ENCODE assay signal across 11 cellular contexts in genomic region chr15:59315914-59316428, GRCh38. TPM values are rescaled to one million over a fixed set of nuclear protein-coding genes. Genes with fewer than 3 reads are reported as not detected.
DNase-seq lines count a peak whose midpoint lies in the region; ATAC-seq, FAIRE-seq and TF ChIP-seq lines count a peak whose summit lies in the region.
"Had no signal": no experiment of that assay in that cellular context is flagged by ENCODE, and none has a peak within 500 bp of the region (broad histone marks: within the 10 kb centered on the region; RNA-seq: fewer than 3 reads in every experiment).

No MANE protein-coding gene starts in this region.

- intact Hi-C loops in Calu3 (cut with micrococcal nuclease; ENCODE audit: unreplicated experiment) (no loop called here), mucosa of descending colon (cut with DNase I, micrococcal nuclease) (no loop called here)

- no peak overlapping the region for H3K27ac ChIP-seq in astrocyte (ENCODE audit: low read depth, low read length)
- H3K27ac ChIP-seq in effector memory CD4-positive, alpha-beta T cell (ENCODE audit: insufficient read depth, low read length, poor library complexity, severe bottlenecking) = no peak overlapping the region

- ATAC-seq in mucosa of descending colon = peak; percentile 62
- ATAC-seq: stimulated activated memory B cell treated with anti-CD40 and anti-IgM and Interleukin-4, amounts not matched to agents 10 μg/mL and 1 μg/mL and 100 μg/mL, for 72 hours had no signal

- H3K27me3 ChIP-seq in astrocyte (ENCODE audit: insufficient read depth, low read length) = no peaks in the 10 kb centered on the region
- no peaks in the 10 kb centered on the region for H3K27me3 ChIP-seq in effector memory CD4-positive, alpha-beta T cell (replicated peaks; ENCODE audit: control insufficient read depth, insufficient read depth, low read length, poor library complexity, severe bottlenecking)

- no peak overlapping the region for H2AFZ ChIP-seq in astrocyte (ENCODE audit: low read depth, low read length)

- CTCF ChIA-PET in Calu3 (lab: Charles Lee) = interaction anchor here (0.5 to 0.8 kb wide), 2 partner anchors 42 to 1082 kb away, joined by 3 read pairs; no protein-coding TSS in a partner anchor

- no peak overlapping the region for H3K9ac ChIP-seq in astrocyte (ENCODE audit: low read length)

- H3K4me1 ChIP-seq in astrocyte (ENCODE audit: insufficient read depth, low read length) (peaks cover 33% of the 10 kb centered on the region), mucosa of descending colon (ENCODE audit: low read depth) (peaks cover 36% of the 10 kb centered on the region)
- no peaks in the 10 kb centered on the region for H3K4me1 ChIP-seq in effector memory CD4-positive, alpha-beta T cell (ENCODE audit: control insufficient read depth, insufficient read depth, low read length, poor library complexity, severe bottlenecking)

- peak overlapping the region; percentile 75 for H3K27ac Mint-ChIP-seq in Calu3 (ENCODE audit: unreplicated experiment)
- no peak overlapping the region for H3K27ac Mint-ChIP-seq in astrocyte (ENCODE audit: unreplicated experiment)
- H3K27ac Mint-ChIP-seq: activated CD4-positive, alpha-beta T cell treated with anti-CD3 and anti-CD28 coated beads, Interleukin-2, amount 10 ng/mL, durations not matched to agents 24 days and 14 days; stimulated activated memory B cell treated with anti-CD40 and anti-IgM and Interleukin-4, amounts not matched to agents 10 μg/mL and 1 μg/mL and 100 μg/mL, for 72 hours had no signal

- H3K27me3 Mint-ChIP-seq in Calu3 (ENCODE audit: unreplicated experiment) (no peaks in the 10 kb centered on the region), astrocyte (ENCODE audit: low read depth, unreplicated experiment) (no peaks in the 10 kb centered on the region)
- H3K27me3 Mint-ChIP-seq: stimulated activated memory B cell treated with anti-CD40 and anti-IgM and Interleukin-4, amounts not matched to agents 10 μg/mL and 1 μg/mL and 100 μg/mL, for 72 hours had no signal

- H3K4me2 ChIP-seq in astrocyte (ENCODE audit: low read length) = peak overlapping the region; percentile 29

- H3K4me1 Mint-ChIP-seq in Calu3 (ENCODE audit: low read depth, unreplicated experiment) = peaks cover 80% of the 10 kb centered on the region
- peaks cover 28% of the 10 kb centered on the region for H3K4me1 Mint-ChIP-seq in astrocyte (ENCODE audit: low read depth, unreplicated experiment)

- peaks cover 91% of the 10 kb centered on the region for H4K20me1 ChIP-seq in astrocyte (ENCODE audit: insufficient read depth, low read length)

- FAIRE-seq in astrocyte (lab: Jason Lieb, UNC) = no peak

- DNase-seq in Calu3 (no peak), LNCaP clone FGC (ENCODE audit: low read depth) (peak; percentile 26), astrocyte (ENCODE audit: low read depth) (peak; percentile 96), mucosa of descending colon (peak in 1 of 3 donors; percentile 80), activated gamma-delta T cell (lab: John Stamatoyannopoulos, UW) (no peak), GOT3 (lab: John Stamatoyannopoulos, UW) (no peak), COLO668 (lab: John Stamatoyannopoulos, UW; ENCODE audit: unreplicated experiment) (no peak)
- DNase-seq in effector memory CD4-positive, alpha-beta T cell = no peak
- DNase-seq: activated CD4-positive, alpha-beta T cell treated with anti-CD3 and anti-CD28 coated beads, Interleukin-2, amount 10 ng/mL, durations not matched to agents 24 days and 14 days; Karpas-422 had no signal

- H3K4me3 Mint-ChIP-seq in Calu3 (ENCODE audit: low read depth, unreplicated experiment) (no peak overlapping the region), astrocyte (ENCODE audit: unreplicated experiment) (no peak overlapping the region)
- H3K4me3 Mint-ChIP-seq: activated CD4-positive, alpha-beta T cell treated with anti-CD3 and anti-CD28 coated beads, Interleukin-2, amount 10 ng/mL, durations not matched to agents 24 days and 14 days; stimulated activated memory B cell treated with anti-CD40 and anti-IgM and Interleukin-4, amounts not matched to agents 10 μg/mL and 1 μg/mL and 100 μg/mL, for 72 hours had no signal

- no TSS peak for BruUV-seq in Calu3 (replicated peaks; lab: Mats Ljungman, UMichigan)

- H3K9me3 Mint-ChIP-seq in Calu3 (ENCODE audit: low read depth, unreplicated experiment) (peaks cover 6% of the 10 kb centered on the region), astrocyte (ENCODE audit: unreplicated experiment) (no peaks in the 10 kb centered on the region)
- H3K9me3 Mint-ChIP-seq: stimulated activated memory B cell treated with anti-CD40 and anti-IgM and Interleukin-4, amounts not matched to agents 10 μg/mL and 1 μg/mL and 100 μg/mL, for 72 hours had no signal

- no peaks in the 10 kb centered on the region for H3K36me3 ChIP-seq in astrocyte (ENCODE audit: insufficient read depth, low read length)
- H3K36me3 ChIP-seq in mucosa of descending colon (ENCODE audit: low read depth) = no peaks in the 10 kb centered on the region
- H3K36me3 ChIP-seq in effector memory CD4-positive, alpha-beta T cell (ENCODE audit: control insufficient read depth, insufficient read depth, low read length) = no peaks in the 10 kb centered on the region

- H3K4me3 ChIP-seq in LNCaP clone FGC (ENCODE audit: low read depth, low read length) (no peak overlapping the region), astrocyte (ENCODE audit: insufficient read depth, low read depth, low read length) (no peak overlapping the region), mucosa of descending colon (no peak overlapping the region)
- H3K4me3 ChIP-seq in effector memory CD4-positive, alpha-beta T cell (ENCODE audit: insufficient read depth, low read depth, low read length, poor library complexity, severe bottlenecking) = no peak overlapping the region

- H3K79me2 ChIP-seq in astrocyte (ENCODE audit: insufficient read depth, low read length) = peaks cover 96% of the 10 kb centered on the region

- TF ChIP-seq CTCF in Calu3 (IDR thresholded peaks at IDR 0.05; ENCODE audit: unreplicated experiment) (no peak), LNCaP clone FGC (IDR thresholded peaks at IDR 0.05; ENCODE audit: control insufficient read depth, extremely low read depth, insufficient read depth) (no peak), astrocyte (IDR thresholded peaks at IDR 0.05; ENCODE audit: insufficient read depth, low read depth, low read length) (no peak), mucosa of descending colon (IDR thresholded peaks at IDR 0.05) (no peak)

- no peaks in the 10 kb centered on the region for H3K9me3 ChIP-seq in astrocyte (ENCODE audit: insufficient read depth, low read depth, low read length)
- no peaks in the 10 kb centered on the region for H3K9me3 ChIP-seq in mucosa of descending colon
- no peaks in the 10 kb centered on the region for H3K9me3 ChIP-seq in effector memory CD4-positive, alpha-beta T cell (ENCODE audit: control insufficient read depth, low read length)

- H3K36me3 Mint-ChIP-seq in Calu3 (ENCODE audit: insufficient read depth, unreplicated experiment) (peaks cover 42% of the 10 kb centered on the region), astrocyte (ENCODE audit: low read depth, unreplicated experiment) (peaks cover 13% of the 10 kb centered on the region)

RNA-seq across cellular contexts. Expression of gene MYO1E, which starts 56.7 kb away (rescaled TPM):
- total RNA-seq in Calu3 (2022) (617 and 655 TPM in 2 replicates), astrocyte (227 and 244 TPM in 2 replicates), mucosa of descending colon (100 to 1,000 TPM; 189 to 325 (median 283) TPM)

Comparison
In these comparisons a context has a peak if more than half of its experiments do, and no peak if none do; other contexts are left out.
1. DNase-seq: peak in LNCaP clone FGC (single experiment) and astrocyte (single experiment); none in Calu3 (single experiment), activated gamma-delta T cell (single experiment), effector memory CD4-positive, alpha-beta T cell (0 of 3), GOT3 (single experiment) and COLO668 (single experiment).